ENCODE assay signal across 25 cellular contexts in the genomic region with DNA sequence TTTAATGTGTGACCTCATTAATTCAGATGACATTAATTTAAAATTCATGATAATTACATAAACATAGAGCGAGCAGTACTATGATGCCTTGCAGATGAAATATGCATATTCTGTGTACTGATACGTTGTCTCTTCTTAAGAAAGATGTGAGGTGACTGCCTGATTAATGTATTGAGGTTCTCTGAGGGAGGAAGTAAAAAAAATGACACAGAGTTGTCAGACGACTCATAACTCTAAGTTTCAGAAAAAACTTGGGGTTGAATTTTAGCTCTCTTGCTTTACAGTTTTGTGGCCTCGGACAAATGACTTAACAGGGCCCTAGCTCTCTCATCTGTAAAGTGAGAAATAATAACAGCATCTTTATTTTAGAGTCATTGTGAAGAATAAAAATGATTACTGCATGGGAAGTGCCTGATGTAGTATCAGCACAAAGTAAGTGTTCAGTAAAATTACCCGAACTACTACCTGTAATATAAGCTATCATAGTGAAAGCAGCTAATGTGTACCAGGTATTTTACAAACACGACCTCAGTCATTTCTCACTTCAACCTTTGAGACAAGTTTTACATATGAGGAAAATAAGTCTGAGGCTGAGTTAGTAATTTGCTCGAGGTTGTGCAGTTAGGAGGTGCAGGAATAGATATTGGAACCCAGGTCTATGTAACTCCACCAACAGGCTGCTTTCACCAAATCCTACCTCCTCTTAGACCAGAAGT.
DNase-seq lines count a peak whose midpoint lies in the region; ATAC-seq, FAIRE-seq and TF ChIP-seq lines count a peak whose summit lies in the region.
"Had no signal": no experiment of that assay in that cellular context is flagged by ENCODE, and none has a peak within 500 bp of the region (broad histone marks: within the 10 kb centered on the region; RNA-seq: fewer than 3 reads in every experiment).

No MANE protein-coding gene starts in this region.

- H3K27me3 ChIP-seq in HepG2 (ENCODE audit: control insufficient read depth in 1 of 2, insufficient read depth in 2 of 2, low read length in 2 of 2) = no peaks in the 10 kb centered on the region; a peak in 1 of 5 replicates
- H3K27me3 ChIP-seq in right lobe of liver = no peaks in the 10 kb centered on the region
- no peaks in the 10 kb centered on the region for H3K27me3 ChIP-seq in H7 (ENCODE audit: control insufficient read depth, insufficient read depth, low read length)
- H3K27me3 ChIP-seq: BLaER1 treated with 17β-estradiol and CSF1 and Interleukin-3, amounts not matched to agents 10 nM and 100 nM had no signal

- TF ChIP-seq EP300 in HepG2 (IDR thresholded peaks at IDR 0.05; ENCODE audit: low read depth in 2 of 2, low read length in 2 of 2) (no peak), HepG2 (CRISPR knock-in tag; IDR thresholded peaks at IDR 0.05; ENCODE audit: borderline replicate concordance) (no peak)

- H3K9me3 ChIP-seq in HepG2 (ENCODE audit: low read length) (no peaks in the 10 kb centered on the region), right lobe of liver (no peaks in the 10 kb centered on the region)
- H3K9me3 ChIP-seq: A549 had no signal

- ATAC-seq in HepG2 (no peak), right lobe of liver (no peak), GM19455 (IDR thresholded peaks at IDR 0.05; ENCODE audit: unreplicated experiment) (peak; percentile 71), Right ventricle myocardium superior (ENCODE audit: poor library complexity) (no peak)
- peak; percentile 76 for ATAC-seq in activated T-helper 17 cell treated with anti-CD3 and anti-CD28 coated beads, Interleukin-2, amount 50 U/mL, for 72 hours (replicated peaks)
- ATAC-seq: A549; CD8-positive, alpha-beta T cell; GM12878 had no signal

- no peaks in the 10 kb centered on the region for H3K36me3 Mint-ChIP-seq in activated T-helper 17 cell treated with anti-CD3 and anti-CD28 coated beads, Interleukin-2, amount 50 U/mL, for 72 hours (ENCODE audit: low read depth)
- H3K36me3 Mint-ChIP-seq: CD8-positive, alpha-beta T cell had no signal

- H3K9me3 Mint-ChIP-seq in activated T-helper 17 cell treated with anti-CD3 and anti-CD28 coated beads, Interleukin-2, amount 50 U/mL, for 72 hours = peaks cover 4% of the 10 kb centered on the region
- H3K9me3 Mint-ChIP-seq: CD4-positive, alpha-beta T cell had no signal

- POLR2A ChIA-PET in HepG2 (lab: Yijun Ruan, JAX) = no interaction called here

- H3K4me3 Mint-ChIP-seq in activated T-helper 17 cell treated with anti-CD3 and anti-CD28 coated beads, Interleukin-2, amount 50 U/mL, for 72 hours = no peak overlapping the region
- H3K4me3 Mint-ChIP-seq: B cell; CD4-positive, alpha-beta T cell; CD8-positive, alpha-beta T cell had no signal

- DNase-seq in HepG2 (ENCODE audit: low spot score) (no peak), right lobe of liver (no peak), Right ventricle myocardium superior (no peak), globus pallidus (ENCODE audit: low spot score) (no peak), H7 (no peak)
- DNase-seq: AML-193; CD4-positive, alpha-beta T cell; CD8-positive, alpha-beta T cell; DMS 273 treated with DMSO at 0.1 percent for 48 hours; DMS153; DMS53; DMS79; DND-41; EL; GDM1 had no signal

- H4K20me1 ChIP-seq in HepG2 (ENCODE audit: insufficient read depth, low read length) = no peaks in the 10 kb centered on the region
- H4K20me1 ChIP-seq: BLaER1 treated with 17β-estradiol and CSF1 and Interleukin-3, amounts not matched to agents 10 nM and 100 nM had no signal

- in situ Hi-C loops in HepG2 (cut with HindIII; ENCODE audit: extremely low pct_ligation_motif_present, low pct_unique_long_range_greater_than_20kb) = no loop called here

- H3K27me3 Mint-ChIP-seq in activated T-helper 17 cell treated with anti-CD3 and anti-CD28 coated beads, Interleukin-2, amount 50 U/mL, for 72 hours = peaks cover 39% of the 10 kb centered on the region

- no peak for TF ChIP-seq CTCF in HepG2 (CRISPR knock-in tag; IDR thresholded peaks at IDR 0.05)
- no peak for TF ChIP-seq CTCF in right lobe of liver (IDR thresholded peaks at IDR 0.05)

- no TSS peak for BruUV-seq in HepG2 (replicated peaks; lab: Mats Ljungman, UMichigan)

- H3K9ac ChIP-seq in HepG2 (ENCODE audit: insufficient read depth, low read depth, low read length) = no peak overlapping the region
- H3K9ac ChIP-seq: BLaER1 treated with 17β-estradiol and CSF1 and Interleukin-3, amounts not matched to agents 10 nM and 100 nM had no signal

- H3K4me1 Mint-ChIP-seq in activated T-helper 17 cell treated with anti-CD3 and anti-CD28 coated beads, Interleukin-2, amount 50 U/mL, for 72 hours = no peaks in the 10 kb centered on the region
- H3K4me1 Mint-ChIP-seq: B cell had no signal

- no peak overlapping the region for H3K27ac Mint-ChIP-seq in activated T-helper 17 cell treated with anti-CD3 and anti-CD28 coated beads, Interleukin-2, amount 50 U/mL, for 72 hours
- H3K27ac Mint-ChIP-seq: B cell; CD4-positive, alpha-beta T cell; CD8-positive, alpha-beta T cell had no signal

- H3K27ac ChIP-seq in HepG2 (ENCODE audit: extremely low read length, insufficient read depth, low read length) (no peak overlapping the region), right lobe of liver (no peak overlapping the region)
- H3K27ac ChIP-seq: 22Rv1; A549; BLaER1 treated with 17β-estradiol and CSF1 and Interleukin-3, amounts not matched to agents 10 nM and 100 nM; C4-2B had no signal

- no peak for FAIRE-seq in HepG2 (lab: Jason Lieb, UNC)
- FAIRE-seq: A549, GM12878, GM12892, GM18507 had no signal

- intact Hi-C loops in HepG2 (cut with micrococcal nuclease; ENCODE audit: unreplicated experiment) (no loop called here), right lobe of liver (cut with DNase I) (no loop called here), Right ventricle myocardium superior (cut with DNase I) (no loop called here)

- 13% methylated on average over 7 of the region's 7 CpGs for WGBS in HepG2 (ENCODE audit: low lambda C conversion rate)
- WGBS in right lobe of liver (ENCODE audit: insufficient coverage, low coverage, low lambda C conversion rate, missing lambda C conversion rate) = 61% methylated on average over 7 of the region's 7 CpGs

- H3K4me1 ChIP-seq in HepG2 (ENCODE audit: insufficient read depth, low read length) = no peaks in the 10 kb centered on the region
- H3K4me1 ChIP-seq in right lobe of liver = no peaks in the 10 kb centered on the region
- H3K4me1 ChIP-seq: A549 had no signal

- H3K4me3 ChIP-seq in HepG2 (replicated peaks in 1 of 3; ENCODE audit: insufficient read depth in 1 of 3, low read depth in 2 of 3, low read length in 3 of 3) = no peak overlapping the region
- no peak overlapping the region for H3K4me3 ChIP-seq in right lobe of liver
- H3K4me3 ChIP-seq in H7 (ENCODE audit: insufficient read depth, low read depth, low read length) = no peak overlapping the region
- H3K4me3 ChIP-seq: A549; BLaER1 treated with 17β-estradiol and CSF1 and Interleukin-3, amounts not matched to agents 10 nM and 100 nM; GM12878 had no signal

- CTCF ChIA-PET in HepG2 (lab: Yijun Ruan, JAX; ENCODE audit: low intra/inter-chr PET ratio, low total read pairs) = no interaction called here

- no peak overlapping the region for H3K4me2 ChIP-seq in HepG2 (ENCODE audit: low read depth, low read length)
- H3K4me2 ChIP-seq: A549; BLaER1 treated with 17β-estradiol and CSF1 and Interleukin-3, amounts not matched to agents 10 nM and 100 nM had no signal

- no peaks in the 10 kb centered on the region for H3K79me2 ChIP-seq in HepG2 (ENCODE audit: insufficient read depth, low read length)

- TF ChIP-seq RAD21 in HepG2 (CRISPR knock-in tag; IDR thresholded peaks at IDR 0.05) = no peak

- no peaks in the 10 kb centered on the region for H3K36me3 ChIP-seq in HepG2 (replicated peaks in 1 of 2; ENCODE audit: control insufficient read depth in 1 of 2, insufficient read depth in 2 of 2, low read length in 2 of 2)
- H3K36me3 ChIP-seq in right lobe of liver = no peaks in the 10 kb centered on the region
- H3K36me3 ChIP-seq in H7 (replicated peaks; ENCODE audit: control insufficient read depth, insufficient read depth, low read length) = no peaks in the 10 kb centered on the region
- H3K36me3 ChIP-seq: BLaER1 treated with 17β-estradiol and CSF1 and Interleukin-3, amounts not matched to agents 10 nM and 100 nM had no signal

- no peak overlapping the region for H2AFZ ChIP-seq in HepG2 (ENCODE audit: low read length)

- TF ChIP-seq POLR2A in HepG2 (IDR thresholded peaks at IDR 0.05; ENCODE audit: insufficient read depth in 1 of 2, low read depth in 2 of 2, low read length in 2 of 2) = no peak
- TF ChIP-seq POLR2A in right lobe of liver (IDR thresholded peaks at IDR 0.05) = no peak

TF ChIP-seq in HepG2, 621 proteins besides CTCF, POLR2A, EP300 and RAD21:
- TF ChIP-seq DPF2 (CRISPR knock-in tag; IDR thresholded peaks at IDR 0.05; ENCODE audit: borderline replicate concordance, low read depth) (no peak), ATF7 (IDR thresholded peaks at IDR 0.05) (0 out of 2 replicates have a peak, but pooled peaks have one; percentile 8), ATF7 (CRISPR knock-in tag; IDR thresholded peaks at IDR 0.05) (no peak)
- TF ChIP-seq, protein P1, sequence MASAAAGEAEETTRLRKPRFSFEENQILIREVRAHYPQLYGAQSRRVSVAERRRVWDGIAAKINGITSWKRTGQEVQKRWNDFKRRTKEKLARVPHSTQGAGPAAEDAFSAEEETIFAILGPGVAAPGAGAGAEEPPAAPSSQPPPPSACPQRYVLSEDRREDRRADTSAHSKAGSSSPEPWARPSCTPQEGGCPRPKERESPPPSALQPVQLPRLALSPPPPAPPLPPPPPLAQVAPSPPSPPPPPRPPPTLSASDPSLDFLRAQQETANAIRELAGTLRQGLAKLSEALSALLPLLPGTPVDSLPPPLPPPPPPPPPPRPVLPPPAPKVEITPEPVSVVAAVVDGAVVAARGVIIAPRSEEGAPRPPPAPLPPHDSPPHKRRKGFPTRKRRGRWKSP (CRISPR knock-in tag; IDR thresholded peaks at IDR 0.05) = no peak
- TF ChIP-seq, protein P2, sequence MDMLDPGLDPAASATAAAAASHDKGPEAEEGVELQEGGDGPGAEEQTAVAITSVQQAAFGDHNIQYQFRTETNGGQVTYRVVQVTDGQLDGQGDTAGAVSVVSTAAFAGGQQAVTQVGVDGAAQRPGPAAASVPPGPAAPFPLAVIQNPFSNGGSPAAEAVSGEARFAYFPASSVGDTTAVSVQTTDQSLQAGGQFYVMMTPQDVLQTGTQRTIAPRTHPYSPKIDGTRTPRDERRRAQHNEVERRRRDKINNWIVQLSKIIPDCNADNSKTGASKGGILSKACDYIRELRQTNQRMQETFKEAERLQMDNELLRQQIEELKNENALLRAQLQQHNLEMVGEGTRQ (IDR thresholded peaks at IDR 0.05; ENCODE audit: low read depth, low read length) = no peak
- TF ChIP-seq, protein P2 (CRISPR knock-in tag; IDR thresholded peaks at IDR 0.05; ENCODE audit: borderline replicate concordance) = no peak
TF ChIP-seq in HepG2: peak in this region for 1.

Comparison
In these comparisons a context has a peak if more than half of its experiments do, and no peak if none do; other contexts are left out.
1. ATAC-seq: peak in GM19455 (single experiment) and activated T-helper 17 cell treated with anti-CD3 and anti-CD28 coated beads, Interleukin-2, amount 50 U/mL, for 72 hours (single experiment); none in HepG2 (single experiment), right lobe of liver (0 of 4) and Right ventricle myocardium superior (single experiment).